2 cellular contexts compared by ENCODE assay signal in genomic region chr20:53738039-53738944, GRCh38.
TF ChIP-seq lines count a peak whose summit lies in the region.

No MANE protein-coding gene starts in this region.

TF ChIP-seq in A549, 52 proteins besides CTCF, POLR2A, EP300 and RAD21 (continued from another document and continues in another):
- TF ChIP-seq E2F6 (IDR thresholded peaks at IDR 0.05; ENCODE audit: borderline replicate concordance, low read depth) (peak; percentile 48; the same call in 1 of the 2 replicates), JUN (IDR thresholded peaks at IDR 0.05) (peak in 1 of 2 experiments; percentile 58; a peak in 1 of 5 replicates), FOSB (CRISPR knock-in tag; IDR thresholded peaks at IDR 0.05) (no peak), NPAS2 (CRISPR knock-in tag; IDR thresholded peaks at IDR 0.05; ENCODE audit: borderline replicate concordance) (no peak), ESRRA (IDR thresholded peaks at IDR 0.05; ENCODE audit: borderline replicate concordance, low read length) (no peak), HOXA7 (CRISPR knock-in tag; IDR thresholded peaks at IDR 0.05) (no peak), PBX3 (IDR thresholded peaks at IDR 0.05) (no peak), EHMT2 (IDR thresholded peaks at IDR 0.05; ENCODE audit: low read depth) (no peak), HOXB13 (CRISPR knock-in tag; IDR thresholded peaks at IDR 0.05; ENCODE audit: low read depth) (peak; percentile 16; the same call in 1 of the 2 replicates), GATA3 (IDR thresholded peaks at IDR 0.05; ENCODE audit: borderline replicate concordance) (no peak), HOXB5 (CRISPR knock-in tag; IDR thresholded peaks at IDR 0.05) (no peak), HES2 (IDR thresholded peaks at IDR 0.05) (no peak), ZNF302 (CRISPR knock-in tag; IDR thresholded peaks at IDR 0.05) (no peak), CHD2 (IDR thresholded peaks at IDR 0.05; ENCODE audit: low read length, partially characterized antibody) (no peak), SMC3 (IDR thresholded peaks at IDR 0.05) (peak; percentile 39; the same call in 1 of the 3 replicates), ELK1 (IDR thresholded peaks at IDR 0.05; ENCODE audit: low read depth, low read length) (no peak), HEYL (CRISPR knock-in tag; IDR thresholded peaks at IDR 0.05) (no peak), RNF2 (IDR thresholded peaks at IDR 0.05; ENCODE audit: borderline replicate concordance, low read depth) (no peak), EHF (CRISPR knock-in tag; IDR thresholded peaks at IDR 0.05) (no peak), ZSCAN20 (CRISPR knock-in tag; IDR thresholded peaks at IDR 0.05) (no peak), NR3C1 (IDR thresholded peaks at IDR 0.05) (no peak), HMGXB4 (CRISPR knock-in tag; IDR thresholded peaks at IDR 0.05; ENCODE audit: borderline replicate concordance) (no peak)
- TF ChIP-seq, protein P1, sequence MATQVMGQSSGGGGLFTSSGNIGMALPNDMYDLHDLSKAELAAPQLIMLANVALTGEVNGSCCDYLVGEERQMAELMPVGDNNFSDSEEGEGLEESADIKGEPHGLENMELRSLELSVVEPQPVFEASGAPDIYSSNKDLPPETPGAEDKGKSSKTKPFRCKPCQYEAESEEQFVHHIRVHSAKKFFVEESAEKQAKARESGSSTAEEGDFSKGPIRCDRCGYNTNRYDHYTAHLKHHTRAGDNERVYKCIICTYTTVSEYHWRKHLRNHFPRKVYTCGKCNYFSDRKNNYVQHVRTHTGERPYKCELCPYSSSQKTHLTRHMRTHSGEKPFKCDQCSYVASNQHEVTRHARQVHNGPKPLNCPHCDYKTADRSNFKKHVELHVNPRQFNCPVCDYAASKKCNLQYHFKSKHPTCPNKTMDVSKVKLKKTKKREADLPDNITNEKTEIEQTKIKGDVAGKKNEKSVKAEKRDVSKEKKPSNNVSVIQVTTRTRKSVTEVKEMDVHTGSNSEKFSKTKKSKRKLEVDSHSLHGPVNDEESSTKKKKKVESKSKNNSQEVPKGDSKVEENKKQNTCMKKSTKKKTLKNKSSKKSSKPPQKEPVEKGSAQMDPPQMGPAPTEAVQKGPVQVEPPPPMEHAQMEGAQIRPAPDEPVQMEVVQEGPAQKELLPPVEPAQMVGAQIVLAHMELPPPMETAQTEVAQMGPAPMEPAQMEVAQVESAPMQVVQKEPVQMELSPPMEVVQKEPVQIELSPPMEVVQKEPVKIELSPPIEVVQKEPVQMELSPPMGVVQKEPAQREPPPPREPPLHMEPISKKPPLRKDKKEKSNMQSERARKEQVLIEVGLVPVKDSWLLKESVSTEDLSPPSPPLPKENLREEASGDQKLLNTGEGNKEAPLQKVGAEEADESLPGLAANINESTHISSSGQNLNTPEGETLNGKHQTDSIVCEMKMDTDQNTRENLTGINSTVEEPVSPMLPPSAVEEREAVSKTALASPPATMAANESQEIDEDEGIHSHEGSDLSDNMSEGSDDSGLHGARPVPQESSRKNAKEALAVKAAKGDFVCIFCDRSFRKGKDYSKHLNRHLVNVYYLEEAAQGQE (IDR thresholded peaks at IDR 0.05): no peak

TF ChIP-seq in HCT116, 20 proteins besides CTCF, POLR2A, EP300 and RAD21 (continued from another document):
- TF ChIP-seq, protein P2, sequence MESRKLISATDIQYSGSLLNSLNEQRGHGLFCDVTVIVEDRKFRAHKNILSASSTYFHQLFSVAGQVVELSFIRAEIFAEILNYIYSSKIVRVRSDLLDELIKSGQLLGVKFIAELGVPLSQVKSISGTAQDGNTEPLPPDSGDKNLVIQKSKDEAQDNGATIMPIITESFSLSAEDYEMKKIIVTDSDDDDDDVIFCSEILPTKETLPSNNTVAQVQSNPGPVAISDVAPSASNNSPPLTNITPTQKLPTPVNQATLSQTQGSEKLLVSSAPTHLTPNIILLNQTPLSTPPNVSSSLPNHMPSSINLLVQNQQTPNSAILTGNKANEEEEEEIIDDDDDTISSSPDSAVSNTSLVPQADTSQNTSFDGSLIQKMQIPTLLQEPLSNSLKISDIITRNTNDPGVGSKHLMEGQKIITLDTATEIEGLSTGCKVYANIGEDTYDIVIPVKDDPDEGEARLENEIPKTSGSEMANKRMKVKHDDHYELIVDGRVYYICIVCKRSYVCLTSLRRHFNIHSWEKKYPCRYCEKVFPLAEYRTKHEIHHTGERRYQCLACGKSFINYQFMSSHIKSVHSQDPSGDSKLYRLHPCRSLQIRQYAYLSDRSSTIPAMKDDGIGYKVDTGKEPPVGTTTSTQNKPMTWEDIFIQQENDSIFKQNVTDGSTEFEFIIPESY (IDR thresholded peaks at IDR 0.05; ENCODE audit: extremely low read depth, insufficient replicate concordance, low read length): no peak
- TF ChIP-seq SP1 (IDR thresholded peaks at IDR 0.05; ENCODE audit: low read depth) (no peak), SRF (IDR thresholded peaks at IDR 0.05; ENCODE audit: low read depth) (no peak), EZH2phosphoT487 (IDR thresholded peaks at IDR 0.05; ENCODE audit: borderline replicate concordance) (no peak), JUND (IDR thresholded peaks at IDR 0.05) (no peak), EGR1 (IDR thresholded peaks at IDR 0.05; ENCODE audit: low read depth) (no peak), CBX3 (IDR thresholded peaks at IDR 0.05; ENCODE audit: low read depth) (no peak), ELF1 (IDR thresholded peaks at IDR 0.05; ENCODE audit: borderline replicate concordance, low read depth) (no peak), CEBPB (IDR thresholded peaks at IDR 0.05; ENCODE audit: low read depth) (no peak), ZFX (IDR thresholded peaks at IDR 0.05) (no peak)
- TF ChIP-seq, protein P1 (IDR thresholded peaks at IDR 0.05; ENCODE audit: low read depth): no peak
